ENCODE assay signal across 36 cellular contexts in genomic region chr12:88914967-88915366, GRCh38.
"Had no signal": no experiment of that assay in that cellular context is flagged by ENCODE, and none has a peak within 500 bp of the region (broad histone marks: within the 10 kb centered on the region; RNA-seq: fewer than 3 reads in every experiment).

No MANE protein-coding gene starts in this region.

- H3K4me1 ChIP-seq: adrenal gland, body of pancreas, breast epithelium had no signal

- H3K27me3 ChIP-seq: adrenal gland, body of pancreas, brain microvascular endothelial cell, breast epithelium had no signal

- ATAC-seq: activated CD4-positive, alpha-beta T cell treated with anti-CD3 and anti-CD28 coated beads for 36 hours; activated CD4-positive, CD25-positive, alpha-beta regulatory T cell treated with anti-CD3 and anti-CD28 coated beads, Interleukin-2, amount 50 U/mL, for 24 hours; activated CD8-positive, alpha-beta memory T cell treated with anti-CD3 and anti-CD28 coated beads, Interleukin-2, amount 10 ng/mL, durations not matched to agents 7 days and 5 days; activated CD8-positive, alpha-beta T cell treated with anti-CD3 and anti-CD28 coated beads, Interleukin-2, amount 10 ng/mL, durations not matched to agents 7 days and 5 days; activated naive CD4-positive, alpha-beta T cell treated with anti-CD3 and anti-CD28 coated beads, Interleukin-2, amount 50 U/mL, for 72 hours; activated T-cell treated with anti-CD3 and anti-CD28 coated beads, Interleukin-2, amount 50 U/mL, for 72 hours; activated T-helper 17 cell treated with anti-CD3 and anti-CD28 coated beads, Interleukin-2, amount 50 U/mL, for 72 hours; body of pancreas; WTC11 had no signal

- H3K9me3 ChIP-seq: body of pancreas had no signal

- H3K4me3 ChIP-seq: adrenal gland, body of pancreas, breast epithelium had no signal

- FAIRE-seq: astrocyte, TTC549 had no signal

- DNase-seq: activated CD4-positive, alpha-beta memory T cell treated with anti-CD3 and anti-CD28 coated beads, Interleukin-2, amount 10 ng/mL, durations not matched to agents 7 days and 5 days; activated CD4-positive, alpha-beta T cell treated with anti-CD3 and anti-CD28 coated beads for 1 hour; activated CD4-positive, alpha-beta T cell treated with anti-CD3 and anti-CD28 coated beads for 36 hours; activated CD4-positive, alpha-beta T cell treated with anti-CD3 and anti-CD28 coated beads for 48 hours; activated CD4-positive, alpha-beta T cell treated with anti-CD3 and anti-CD28 coated beads, Interleukin-2, amount 10 ng/mL, durations not matched to agents 7 days and 5 days; activated CD4-positive, alpha-beta T cell treated with anti-CD3 and anti-CD28 coated beads, Interleukin-2, amount 50 U/mL, for 48 hours; activated CD4-positive, CD25-positive, alpha-beta regulatory T cell; activated CD8-positive, alpha-beta memory T cell treated with anti-CD3 and anti-CD28 coated beads for 24 hours; activated CD8-positive, alpha-beta memory T cell treated with anti-CD3 and anti-CD28 coated beads, Interleukin-2, amount 10 ng/mL, durations not matched to agents 7 days and 5 days; activated CD8-positive, alpha-beta memory T cell treated with anti-CD3 and anti-CD28 coated beads, Interleukin-2, amount 50 U/mL, for 48 hours; activated CD8-positive, alpha-beta T cell treated with anti-CD3 and anti-CD28 coated beads, Interleukin-2, amount 10 ng/mL, durations not matched to agents 7 days and 5 days; activated effector memory CD4-positive, alpha-beta T cell treated with anti-CD3 and anti-CD28 coated beads, Interleukin-2, amount 50 U/mL, for 16 hours; activated gamma-delta T cell treated with Interleukin-2 at 50 U/mL for 16 hours; activated naive CD4-positive, alpha-beta T cell; activated naive CD4-positive, alpha-beta T cell treated with anti-CD3 and anti-CD28 coated beads for 36 hours; activated naive CD4-positive, alpha-beta T cell treated with anti-CD3 and anti-CD28 coated beads, Interleukin-2, amount 50 U/mL, for 16 hours; activated naive CD8-positive, alpha-beta T cell treated with anti-CD3 and anti-CD28 coated beads for 36 hours; activated T-cell treated with anti-CD3 and anti-CD28 coated beads, Interleukin-2, amount 50 U/mL, for 24 hours; activated T-cell treated with anti-CD3 and anti-CD28 coated beads, Interleukin-2, amount 50 U/mL, for 72 hours; adrenal gland; amniotic stem cell; aorta; body of pancreas; brain microvascular endothelial cell; central memory CD4-positive, alpha-beta T cell; T-helper 1 cell; T-helper 2 cell; T-helper 9 cell; WERI-Rb-1 had no signal

- H3K36me3 ChIP-seq: adrenal gland, brain microvascular endothelial cell, breast epithelium, WERI-Rb-1 had no signal

- H3K27ac ChIP-seq: adrenal gland, body of pancreas, brain microvascular endothelial cell, breast epithelium, WERI-Rb-1 had no signal
